ENCODE assay signal across 8 cellular contexts in genomic region chr14:80212025-80212402, GRCh38. TPM values are rescaled to one million over a fixed set of nuclear protein-coding genes. Genes with fewer than 3 reads are reported as not detected.
A peak's percentile ranks its signal among the peaks of the same experiment; 100 is the strongest.
DNase-seq lines count a peak whose midpoint lies in the region; ATAC-seq and TF ChIP-seq lines count a peak whose summit lies in the region.

No MANE protein-coding gene starts in this region.

- peak overlapping the region; percentile 31 for H3K4me3 ChIP-seq in astrocyte of the spinal cord (ENCODE audit: low read depth, low read length)

- ATAC-seq in HG03103 (IDR thresholded peaks at IDR 0.05; ENCODE audit: low read depth, unreplicated experiment) (peak; percentile 58), HG02970 (IDR thresholded peaks at IDR 0.05; ENCODE audit: low FRiP score, unreplicated experiment) (no peak)
- ATAC-seq in activated CD8-positive, alpha-beta T cell treated with anti-CD3 and anti-CD28 coated beads for 36 hours = no peak

- H3K27ac Mint-ChIP-seq in CD14-positive monocyte (no peak overlapping the region), mesothelial cell of epicardium (no peak overlapping the region)
- H3K27ac Mint-ChIP-seq in activated CD8-positive, alpha-beta T cell treated with anti-CD3 and anti-CD28 coated beads for 36 hours = no peak overlapping the region

- H3K27me3 Mint-ChIP-seq in CD14-positive monocyte (ENCODE audit: low read depth in 3 of 3) = peaks cover 2 to 3% (median 2%) of the 10 kb centered on the region in 3 donors
- H3K27me3 Mint-ChIP-seq in mesothelial cell of epicardium (ENCODE audit: low read depth) = peaks cover 7% of the 10 kb centered on the region
- peaks cover 2% of the 10 kb centered on the region for H3K27me3 Mint-ChIP-seq in activated CD8-positive, alpha-beta T cell treated with anti-CD3 and anti-CD28 coated beads for 36 hours

- H3K36me3 Mint-ChIP-seq in CD14-positive monocyte (no peaks in the 10 kb centered on the region), mesothelial cell of epicardium (no peaks in the 10 kb centered on the region)
- no peaks in the 10 kb centered on the region for H3K36me3 Mint-ChIP-seq in activated CD8-positive, alpha-beta T cell treated with anti-CD3 and anti-CD28 coated beads for 36 hours (ENCODE audit: low read depth)

- in situ Hi-C loops in astrocyte of the spinal cord (cut with HindIII; ENCODE audit: low sequenced_read_pairs) = no loop called here

- POLR2A ChIA-PET in activated CD8-positive, alpha-beta T cell treated with anti-CD3 and anti-CD28 coated beads for 36 hours (lab: Charles Lee) = no interaction called here

- H3K9me3 Mint-ChIP-seq in CD14-positive monocyte = no peaks in the 10 kb centered on the region
- no peaks in the 10 kb centered on the region for H3K9me3 Mint-ChIP-seq in mesothelial cell of epicardium
- no peaks in the 10 kb centered on the region for H3K9me3 Mint-ChIP-seq in activated CD8-positive, alpha-beta T cell treated with anti-CD3 and anti-CD28 coated beads for 36 hours

- CTCF ChIA-PET in activated CD8-positive, alpha-beta T cell treated with anti-CD3 and anti-CD28 coated beads for 36 hours (lab: Charles Lee) = no interaction called here

- intact Hi-C loops in CD14-positive monocyte (cut with micrococcal nuclease) = no loop called here
- intact Hi-C loops in activated CD8-positive, alpha-beta T cell treated with anti-CD3 and anti-CD28 coated beads for 36 hours (cut with micrococcal nuclease) = no loop called here

- H3K4me3 Mint-ChIP-seq in CD14-positive monocyte (peak overlapping the region; percentile 17 to 29), mesothelial cell of epicardium (peak overlapping the region; percentile 54)
- H3K4me3 Mint-ChIP-seq in activated CD8-positive, alpha-beta T cell treated with anti-CD3 and anti-CD28 coated beads for 36 hours = no peak overlapping the region

- no peak for TF ChIP-seq CTCF in CD14-positive monocyte (IDR thresholded peaks at IDR 0.05)
- no peak for TF ChIP-seq CTCF in astrocyte of the spinal cord (IDR thresholded peaks at IDR 0.05; ENCODE audit: low read depth, low read length)
- TF ChIP-seq CTCF in mesothelial cell of epicardium (IDR thresholded peaks at IDR 0.05; ENCODE audit: unreplicated experiment) = no peak
- TF ChIP-seq CTCF in activated CD8-positive, alpha-beta T cell treated with anti-CD3 and anti-CD28 coated beads for 36 hours (IDR thresholded peaks at IDR 0.05) = no peak

- DNase-seq in CD14-positive monocyte (ENCODE audit: low spot score) (no peak), astrocyte of the spinal cord (ENCODE audit: low read depth, low spot score) (peak; percentile 69), mesothelial cell of epicardium (ENCODE audit: low spot score in 2 of 2, unreplicated experiment in 2 of 2) (no peak), NCI-H2107 treated with DMSO at 0.1 percent for 48 hours (lab: John Stamatoyannopoulos, UW; ENCODE audit: unreplicated experiment) (no peak), NCI-H526 treated with DMSO at 0.1 percent for 48 hours (lab: John Stamatoyannopoulos, UW) (no peak)
- DNase-seq in activated CD8-positive, alpha-beta T cell treated with anti-CD3 and anti-CD28 coated beads for 36 hours = no peak

- H3K4me1 Mint-ChIP-seq in CD14-positive monocyte (peaks cover 3% of the 10 kb centered on the region), mesothelial cell of epicardium (peaks cover 14% of the 10 kb centered on the region)
- peaks cover 2% of the 10 kb centered on the region for H3K4me1 Mint-ChIP-seq in activated CD8-positive, alpha-beta T cell treated with anti-CD3 and anti-CD28 coated beads for 36 hours (ENCODE audit: low read depth)

RNA-seq across cellular contexts. Expression of gene DIO2, which starts 0.7 kb away (rescaled TPM):
- polyA plus RNA-seq in CD14-positive monocyte = not detected
- 0.38 to 0.58 TPM (median 0.56 TPM) in 3 replicates for total RNA-seq in mesothelial cell of epicardium
- total RNA-seq in activated CD8-positive, alpha-beta T cell treated with anti-CD3 and anti-CD28 coated beads for 36 hours = not detected
